In the genomic region with DNA sequence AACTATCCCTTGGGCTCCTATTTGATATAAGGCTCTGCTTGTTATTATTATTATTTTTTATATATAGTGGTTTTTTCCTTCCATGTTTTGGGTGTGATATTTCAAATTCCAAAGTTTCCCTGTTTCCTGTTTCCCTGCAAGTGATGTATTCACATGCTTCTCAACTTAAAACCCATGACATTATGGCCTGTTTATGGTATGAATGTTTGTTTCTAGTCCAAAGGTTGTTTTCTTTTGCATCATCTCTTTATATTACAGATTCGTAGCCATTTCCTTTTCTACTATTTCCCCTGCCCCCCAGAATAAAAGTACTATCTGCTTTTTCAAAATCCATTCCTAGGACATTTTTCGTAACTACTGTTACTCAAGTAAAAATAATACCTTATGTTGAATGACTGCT, we compare ENCODE assay signal across 1 cellular context.
TF ChIP-seq lines count a peak whose summit lies in the region.

No MANE protein-coding gene starts in this region.

TF ChIP-seq in H1, 55 proteins besides CTCF, POLR2A, EP300 and RAD21:
- TF ChIP-seq CEBPB (IDR thresholded peaks at IDR 0.05; ENCODE audit: low read depth, low read length) = no peak
- TF ChIP-seq CHD1 (IDR thresholded peaks at IDR 0.05; ENCODE audit: low read depth, low read length) = no peak
- TF ChIP-seq HDAC6 (IDR thresholded peaks at IDR 0.05; ENCODE audit: low read depth, low read length) = no peak
- TF ChIP-seq, protein P1, sequence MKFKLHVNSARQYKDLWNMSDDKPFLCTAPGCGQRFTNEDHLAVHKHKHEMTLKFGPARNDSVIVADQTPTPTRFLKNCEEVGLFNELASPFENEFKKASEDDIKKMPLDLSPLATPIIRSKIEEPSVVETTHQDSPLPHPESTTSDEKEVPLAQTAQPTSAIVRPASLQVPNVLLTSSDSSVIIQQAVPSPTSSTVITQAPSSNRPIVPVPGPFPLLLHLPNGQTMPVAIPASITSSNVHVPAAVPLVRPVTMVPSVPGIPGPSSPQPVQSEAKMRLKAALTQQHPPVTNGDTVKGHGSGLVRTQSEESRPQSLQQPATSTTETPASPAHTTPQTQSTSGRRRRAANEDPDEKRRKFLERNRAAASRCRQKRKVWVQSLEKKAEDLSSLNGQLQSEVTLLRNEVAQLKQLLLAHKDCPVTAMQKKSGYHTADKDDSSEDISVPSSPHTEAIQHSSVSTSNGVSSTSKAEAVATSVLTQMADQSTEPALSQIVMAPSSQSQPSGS (IDR thresholded peaks at IDR 0.05; ENCODE audit: low read length) = no peak
- no peak for TF ChIP-seq TAF1 (IDR thresholded peaks at IDR 0.05; ENCODE audit: low read depth, low read length)
TF ChIP-seq in H1: peak in this region for 0.
